Comparison of ENCODE assay signal across 1 cellular context in genomic region chr5:157547909-157548512, GRCh38.
TF ChIP-seq lines count a peak whose summit lies in the region.

No MANE protein-coding gene starts in this region.

TF ChIP-seq in SK-N-SH treated with all-trans-retinoic acid at 6 μM for 48 hours, 23 proteins besides CTCF, POLR2A, EP300 and RAD21 (continued from another document):
- TF ChIP-seq CREB5 (CRISPR knock-in tag; IDR thresholded peaks at IDR 0.05; ENCODE audit: low read depth), result no peak
- no peak for TF ChIP-seq OSR1 (CRISPR knock-in tag; IDR thresholded peaks at IDR 0.05)
- no peak for TF ChIP-seq ESRRG (CRISPR knock-in tag; IDR thresholded peaks at IDR 0.05)
- no peak for TF ChIP-seq PPARA (CRISPR knock-in tag; IDR thresholded peaks at IDR 0.05; ENCODE audit: borderline replicate concordance)
- no peak for TF ChIP-seq ZFP3 (CRISPR knock-in tag; IDR thresholded peaks at IDR 0.05)
- TF ChIP-seq ZFP30 (CRISPR knock-in tag; IDR thresholded peaks at IDR 0.05), result no peak
- TF ChIP-seq PATZ1 (CRISPR knock-in tag; IDR thresholded peaks at IDR 0.05; ENCODE audit: borderline replicate concordance), result no peak
- no peak for TF ChIP-seq RARB (CRISPR knock-in tag; IDR thresholded peaks at IDR 0.05)
- TF ChIP-seq POU6F1 (CRISPR knock-in tag; IDR thresholded peaks at IDR 0.05; ENCODE audit: borderline replicate concordance, low read depth), result no peak
- TF ChIP-seq ZNF8 (CRISPR knock-in tag; IDR thresholded peaks at IDR 0.05), result no peak
- no peak for TF ChIP-seq ZNF565 (CRISPR knock-in tag; conservative IDR thresholded peaks at IDR 0.05; ENCODE audit: low read depth)
- no peak for TF ChIP-seq ARNTL (CRISPR knock-in tag; IDR thresholded peaks at IDR 0.05; ENCODE audit: borderline replicate concordance, low read depth)
